ENCODE assay signal across 8 cellular contexts in genomic region chr14:39431416-39432178, GRCh38. TPM values are rescaled to one million over a fixed set of nuclear protein-coding genes. Genes with fewer than 3 reads are reported as not detected.
A peak's percentile ranks its signal among the peaks of the same experiment; 100 is the strongest.
DNase-seq lines count a peak whose midpoint lies in the region; ATAC-seq, FAIRE-seq and TF ChIP-seq lines count a peak whose summit lies in the region.

No MANE protein-coding gene starts in this region.

- intact Hi-C loops in lower lobe of right lung (cut with DNase I), result no loop called here

- peaks cover 12% of the 10 kb centered on the region; the same call in 1 of the 2 replicates for H3K4me1 ChIP-seq in HUES64 (ENCODE audit: insufficient read depth, low read length)
- peaks cover 50% of the 10 kb centered on the region for H3K4me1 ChIP-seq in lower lobe of right lung

- H3K9me3 ChIP-seq in HUES64 (ENCODE audit: insufficient read depth, low read depth, low read length), result no peaks in the 10 kb centered on the region
- H3K9me3 ChIP-seq in lower lobe of right lung, result no peaks in the 10 kb centered on the region

- under 1% methylated on average over 81 of the region's 81 CpGs for WGBS in HUES64

- peak overlapping the region; percentile 99 for H3K9ac ChIP-seq in HUES64 (ENCODE audit: low read depth, low read length)

- peak overlapping the region; percentile 94 for H3K4me3 ChIP-seq in HUES64 (ENCODE audit: low read length)
- H3K4me3 ChIP-seq in lower lobe of right lung, result peak overlapping the region; percentile 94

- TF ChIP-seq CTCF in lower lobe of right lung (IDR thresholded peaks at IDR 0.05), result no peak

- peak overlapping the region; percentile 98 for H3K27ac ChIP-seq in HUES64 (ENCODE audit: low read depth, low read length)
- H3K27ac ChIP-seq in lower lobe of right lung, result peak overlapping the region; percentile 99

- H3K27me3 ChIP-seq in HUES64 (ENCODE audit: insufficient read depth, low read length) (no peaks in the 10 kb centered on the region), lower lobe of right lung (ENCODE audit: low read depth) (no peaks in the 10 kb centered on the region)

- FAIRE-seq in frontal cortex (lab: Jason Lieb, UNC), result no peak

- ATAC-seq in GM21515 (IDR thresholded peaks at IDR 0.05; ENCODE audit: unreplicated experiment) (peak; percentile 25), lower lobe of right lung (peak; percentile 2 to 23)

- no peaks in the 10 kb centered on the region for H3K36me3 ChIP-seq in HUES64 (ENCODE audit: insufficient read depth, low read length)
- H3K36me3 ChIP-seq in lower lobe of right lung, result no peaks in the 10 kb centered on the region

- in situ Hi-C loops in G401 (cut with HindIII; ENCODE audit: low sequenced_read_pairs), result no loop called here

- peak; percentile 44 for DNase-seq in G401 (ENCODE audit: low spot score)
- DNase-seq in activated CD4-positive, alpha-beta T cell treated with anti-CD3 and anti-CD28 coated beads for 1 hour, result peak; percentile 14
- peak; percentile 39 for DNase-seq in dedifferentiated amniotic fluid mesenchymal stem cell (ENCODE audit: extremely low spot score)
- DNase-seq in lower lobe of right lung, result peak; percentile 77
- DNase-seq in stimulated activated CD8-positive, alpha-beta memory T cell treated with anti-CD3 and anti-CD28 coated beads, Interleukin-12 subunit alpha, Interleukin-12 subunit beta, amount 100 ng/mL, for 1 hour (ENCODE audit: low read depth), result peak; percentile 12
- no peak for DNase-seq in frontal cortex (ENCODE audit: low spot score in 2 of 2)

RNA-seq across cellular contexts. Expression of gene FBXO33, which starts 0.6 kb away (rescaled TPM):
- total RNA-seq in G401 (2014; rRNA removed; shearing (Covaris generic)), result 8.1 and 24.5 TPM in 2 replicates
- polyA plus RNA-seq in HUES64 (2013, experiment 1 of 2), result 7.8 TPM
- 8.2 TPM for polyA plus RNA-seq in HUES64 (2013, experiment 2 of 2)
- total RNA-seq in lower lobe of right lung (12.8 TPM), frontal cortex (24.5 TPM)

Comparison
In these comparisons a context has a peak if more than half of its experiments do, and no peak if none do; other contexts are left out.
1. DNase-seq: peak in G401 (single experiment), activated CD4-positive, alpha-beta T cell treated with anti-CD3 and anti-CD28 coated beads for 1 hour (single experiment), dedifferentiated amniotic fluid mesenchymal stem cell (single experiment), lower lobe of right lung (single experiment) and stimulated activated CD8-positive, alpha-beta memory T cell treated with anti-CD3 and anti-CD28 coated beads, Interleukin-12 subunit alpha, Interleukin-12 subunit beta, amount 100 ng/mL, for 1 hour (single experiment); none in frontal cortex (0 of 2).